11 cellular contexts compared by ENCODE assay signal in genomic region chr2:54429811-54430600, GRCh38. TPM values are rescaled to one million over a fixed set of nuclear protein-coding genes. Genes with fewer than 3 reads are reported as not detected.
DNase-seq lines count a peak whose midpoint lies in the region; ATAC-seq, FAIRE-seq and TF ChIP-seq lines count a peak whose summit lies in the region.
"Had no signal": no experiment of that assay in that cellular context is flagged by ENCODE, and none has a peak within 500 bp of the region (broad histone marks: within the 10 kb centered on the region; RNA-seq: fewer than 3 reads in every experiment).

No MANE protein-coding gene starts in this region.

- CTCF ChIA-PET in GM12878 (lab: Yijun Ruan, JAX) = interaction anchor here (1.7 kb wide), 1 partner anchor 29 kb away, joined by 3 read pairs; no protein-coding TSS in a partner anchor

- no peak overlapping the region for H3K27ac Mint-ChIP-seq in HFFc6
- H3K27ac Mint-ChIP-seq: T-helper 2 cell treated with Interferon-gamma antibody and Interleukin-4, amounts not matched to agents 5 μg/mL and 100 μg/mL, for 36 hours had no signal

- in situ Hi-C loops in GM12878 (cut with MboI) = no loop called here

- H3K27me3 ChIP-seq in GM12878 (replicated peaks in 1 of 2; ENCODE audit: control insufficient read depth in 2 of 2, insufficient read depth in 2 of 2, low read length in 1 of 2) (no peaks in the 10 kb centered on the region), right lobe of liver (no peaks in the 10 kb centered on the region), thoracic aorta (replicated peaks; ENCODE audit: insufficient read depth) (no peaks in the 10 kb centered on the region)

- no peak overlapping the region for H3K27ac ChIP-seq in GM12878 (ENCODE audit: control insufficient read depth, insufficient read depth)
- peak overlapping the region in 2 of 3 donors; percentile 2 to 30 for H3K27ac ChIP-seq in right lobe of liver
- peak overlapping the region; percentile 36 to 51 for H3K27ac ChIP-seq in thoracic aorta

- DNase-seq in NB4 (ENCODE audit: low read depth) = peak; percentile 50
- no peak for DNase-seq in GM12878 (ENCODE audit: low read depth, low spot score)
- no peak for DNase-seq in right lobe of liver
- DNase-seq in thoracic aorta (ENCODE audit: low spot score) = no peak
- DNase-seq in activated gamma-delta T cell (lab: John Stamatoyannopoulos, UW) = no peak
- DNase-seq in epidermal melanocyte (ENCODE audit: insufficient read length, low spot score) = no peak
- no peak for DNase-seq in HFFc6
- DNase-seq: effector memory CD4-positive, alpha-beta T cell; EL; NCI-H1092 had no signal

- H3K79me2 ChIP-seq in GM12878 (ENCODE audit: control insufficient read depth, insufficient read depth, low read length) = no peaks in the 10 kb centered on the region

- WGBS in GM12878 (ENCODE audit: insufficient coverage, insufficient replicate concordance, low lambda C conversion rate, missing lambda C conversion rate) = 25% methylated on average over 13 of the region's 13 CpGs
- 52% methylated on average over 12 of the region's 13 CpGs for WGBS in right lobe of liver (ENCODE audit: insufficient coverage, low coverage, low lambda C conversion rate, missing lambda C conversion rate)

- H3K27me3 Mint-ChIP-seq in HFFc6 (ENCODE audit: insufficient read depth) = peaks cover 5% of the 10 kb centered on the region

- no peak overlapping the region for H3K4me2 ChIP-seq in GM12878 (ENCODE audit: control insufficient read depth, insufficient read depth)

- H4K20me1 ChIP-seq in GM12878 (ENCODE audit: control insufficient read depth, insufficient read depth) = no peaks in the 10 kb centered on the region

- intact Hi-C loops in GM12878 (cut with micrococcal nuclease; ENCODE audit: unreplicated experiment) = no loop called here
- intact Hi-C loops in right lobe of liver (cut with DNase I) = no loop called here

- no TSS peak for BruUV-seq in GM12878 (replicated peaks; lab: Mats Ljungman, UMichigan)

- H3K9ac ChIP-seq in GM12878 (ENCODE audit: control insufficient read depth, insufficient read depth, low read length) = no peak overlapping the region

- no peaks in the 10 kb centered on the region for H3K9me3 ChIP-seq in GM12878 (replicated peaks; ENCODE audit: control insufficient read depth, insufficient read depth, low read length)
- H3K9me3 ChIP-seq in right lobe of liver = no peaks in the 10 kb centered on the region
- H3K9me3 ChIP-seq in thoracic aorta = no peaks in the 10 kb centered on the region

- ATAC-seq in GM12878 = peak; percentile 36; the same call in 1 of the 3 replicates
- ATAC-seq in right lobe of liver = peak; percentile 51 to 65 (median 62)
- no peak for ATAC-seq in thoracic aorta (ENCODE audit: insufficient number of reproducible peaks, low FRiP score, low read depth)

- no peaks in the 10 kb centered on the region for H3K36me3 ChIP-seq in GM12878 (ENCODE audit: control insufficient read depth in 2 of 2, insufficient read depth in 2 of 2, low read length in 1 of 2)
- no peaks in the 10 kb centered on the region for H3K36me3 ChIP-seq in right lobe of liver
- H3K36me3 ChIP-seq in thoracic aorta = no peaks in the 10 kb centered on the region

- POLR2A ChIA-PET in GM12878 (lab: Charles Lee) = no interaction called here

- no peak for FAIRE-seq in GM12878 (lab: Jason Lieb, UNC)

- H3K4me3 ChIP-seq in NB4 (ENCODE audit: low read depth, low read length) = no peak overlapping the region
- no peak overlapping the region for H3K4me3 ChIP-seq in GM12878
- no peak overlapping the region for H3K4me3 ChIP-seq in right lobe of liver
- H3K4me3 ChIP-seq in thoracic aorta = no peak overlapping the region

- no peak for TF ChIP-seq EP300 in GM12878 (IDR thresholded peaks at IDR 0.05; ENCODE audit: borderline replicate concordance in 1 of 2, control insufficient read depth in 1 of 2, low read depth in 2 of 2, low read length in 2 of 2)

- no peak overlapping the region for H3K4me3 Mint-ChIP-seq in HFFc6
- H3K4me3 Mint-ChIP-seq: T-helper 2 cell treated with Interferon-gamma antibody and Interleukin-4, amounts not matched to agents 5 μg/mL and 100 μg/mL, for 36 hours had no signal

- H3K9me3 Mint-ChIP-seq in HFFc6 = no peaks in the 10 kb centered on the region
- H3K9me3 Mint-ChIP-seq: T-helper 2 cell treated with Interferon-gamma antibody and Interleukin-4, amounts not matched to agents 5 μg/mL and 100 μg/mL, for 36 hours had no signal

- SMC1A ChIA-PET in GM12878 (lab: Charles Lee; ENCODE audit: uncharacterized antibody, unreplicated experiment) = no interaction called here

- RAD21 ChIA-PET in GM12878 (lab: Charles Lee; ENCODE audit: unreplicated experiment) = no interaction called here

- TF ChIP-seq CTCF in NB4 (IDR thresholded peaks at IDR 0.05; ENCODE audit: low read depth, low read length) (no peak), GM12878 (IDR thresholded peaks at IDR 0.05 in 2 of 3, conservative IDR thresholded peaks at IDR 0.05 in 1 of 3; ENCODE audit: control insufficient read depth in 2 of 3, extremely low read depth in 1 of 3, insufficient read depth in 1 of 3, low read depth in 3 of 3, low read length in 3 of 3) (no peak), right lobe of liver (IDR thresholded peaks at IDR 0.05) (no peak), thoracic aorta (IDR thresholded peaks at IDR 0.05) (no peak), HFFc6 (IDR thresholded peaks at IDR 0.05) (no peak)

- no peaks in the 10 kb centered on the region for H3K36me3 Mint-ChIP-seq in HFFc6 (ENCODE audit: low read depth)

- peaks cover 11% of the 10 kb centered on the region; the same call in 1 of the 2 replicates for H3K4me1 Mint-ChIP-seq in HFFc6 (ENCODE audit: low read depth)

- TF ChIP-seq RAD21 in GM12878 (IDR thresholded peaks at IDR 0.05; ENCODE audit: insufficient read depth, low read depth, low read length) = no peak

- no peak for TF ChIP-seq POLR2A in NB4 (IDR thresholded peaks at IDR 0.05; ENCODE audit: extremely low read depth, insufficient read length)
- TF ChIP-seq POLR2A in GM12878 (IDR thresholded peaks at IDR 0.05; ENCODE audit: low read depth, low read length) = no peak
- TF ChIP-seq POLR2A in right lobe of liver (IDR thresholded peaks at IDR 0.05) = no peak

- H2AFZ ChIP-seq in GM12878 (ENCODE audit: control insufficient read depth, low read depth, low read length) = no peak overlapping the region

- H3K4me1 ChIP-seq in GM12878 (ENCODE audit: control insufficient read depth, insufficient read depth, low read length) = no peaks in the 10 kb centered on the region
- peaks cover 0 to 5% (median under 1%) of the 10 kb centered on the region in 4 donors for H3K4me1 ChIP-seq in right lobe of liver
- H3K4me1 ChIP-seq in thoracic aorta (ENCODE audit: control insufficient read depth in 1 of 2, low read depth in 2 of 2) = peaks cover 13 to 45% of the 10 kb centered on the region in 2 donors

TF ChIP-seq in GM12878, 131 proteins besides CTCF, POLR2A, EP300 and RAD21:
- TF ChIP-seq BCL11A (IDR thresholded peaks at IDR 0.05; ENCODE audit: low read depth, low read length) = no peak
- peak; percentile 48 for TF ChIP-seq USF1 (IDR thresholded peaks at IDR 0.05; ENCODE audit: borderline replicate concordance, extremely low read length, insufficient read depth, low read depth, low read length)
TF ChIP-seq in GM12878: peak in this region for 1.

RNA-seq across cellular contexts. Expression of gene SPTBN1, which starts 26.1 kb away (rescaled TPM):
- 354 and 378 TPM in 2 replicates for total RNA-seq in GM12878 (2013; cell fraction: nucleolus; rRNA removed)
- total RNA-seq in GM12878 (2014; rRNA removed) (98.3 and 104 TPM in 2 replicates), GM12878 (2014; rRNA removed; fragmentation: Illumina TruSeq; extraction: Trizol) (84.1 and 86.7 TPM in 2 replicates), GM12878 (2021) (146 and 154 TPM in 2 replicates), right lobe of liver (100 to 1,000 TPM; 107 to 315 (median 227) TPM), thoracic aorta (100 to 1,000 TPM; 415 to 524 TPM)
- polyA plus RNA-seq in GM12878 (2011; ENCODE audit: low read depth) = 49.4 TPM
- polyA plus RNA-seq in GM12878 (2011; rRNA removed) (49.0 and 62.0 TPM in 2 replicates), GM12878 (2014; fragmentation: Illumina TruSeq; extraction: Trizol) (75.1 and 78.3 TPM in 2 replicates), GM12878 (2014; fragmentation: Nextera tagmentation; extraction: Ambion mirVana) (10 to 100 TPM; 20.6 to 38.0 TPM), GM12878 (2014; rRNA removed) (58.1 and 58.6 TPM in 2 replicates), GM12878 (2016; fragmentation: Nextera tagmentation; extraction: Ambion mirVana) (10 to 100 TPM; 78.3 to 79.6 TPM)
- polyA plus RNA-seq in GM12878 (2011; cell fraction: cytosol; rRNA removed) = 32.7 and 41.1 TPM in 2 replicates
- 180 and 448 TPM in 2 replicates for polyA plus RNA-seq in GM12878 (2011; cell fraction: nucleus; rRNA removed)
- 70.1 and 83.6 TPM in 2 replicates for polyA plus RNA-seq in GM12878 (2012)
- polyA minus RNA-seq in GM12878 (2011; rRNA and poly(A)+ RNA removed) = 102 and 125 TPM in 2 replicates
- polyA minus RNA-seq in GM12878 (2011; cell fraction: cytosol; rRNA and poly(A)+ RNA removed) = 44.4 and 54.2 TPM in 2 replicates
- polyA minus RNA-seq in GM12878 (2011; cell fraction: nucleus; rRNA and poly(A)+ RNA removed) = 112 and 202 TPM in 2 replicates
- total RNA-seq in HFFc6 (2021; fragmentation: NEBNext Ultra II Directional; extraction: Animal tissue kit (Norgen Biotek cat#: 25700)) = 100 to 1,000 TPM; 128 to 169 (median 159) TPM
